Comparison of ENCODE assay signal across 25 cellular contexts in the genomic region with DNA sequence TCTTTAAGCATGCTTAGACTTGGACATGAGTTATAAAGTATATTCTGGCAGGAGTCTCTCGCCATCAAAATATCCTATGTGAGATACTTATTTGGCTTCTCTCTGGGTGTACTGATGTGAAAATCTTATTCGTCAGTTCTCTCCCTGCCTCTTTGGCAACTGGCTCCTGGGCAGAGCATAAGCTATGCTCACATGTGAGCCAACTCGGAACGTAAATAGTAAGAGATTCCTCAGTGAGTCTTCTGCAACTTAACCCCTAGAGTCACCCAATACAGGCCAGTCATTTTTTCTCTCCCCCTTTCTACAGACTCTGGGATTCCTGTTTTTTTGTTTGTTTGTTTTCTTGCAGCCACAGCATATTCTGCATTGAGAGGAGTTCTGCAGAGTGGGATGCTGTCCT.
DNase-seq lines count a peak whose midpoint lies in the region; ATAC-seq, FAIRE-seq and TF ChIP-seq lines count a peak whose summit lies in the region.
"Had no signal": no experiment of that assay in that cellular context is flagged by ENCODE, and none has a peak within 500 bp of the region (broad histone marks: within the 10 kb centered on the region; RNA-seq: fewer than 3 reads in every experiment).

No MANE protein-coding gene starts in this region.

- DNase-seq in H7 (peak; percentile 20), amniotic epithelial cell (ENCODE audit: low read depth) (peak; percentile 9), hepatocyte (ENCODE audit: low spot score) (peak; percentile 14), cerebellar cortex (ENCODE audit: low spot score) (no peak), SJCRH30 (no peak), kidney (no peak)
- DNase-seq: CD4-positive, CD25-positive, alpha-beta regulatory T cell; DMS153; DND-41; KBM-7; MV-4-11; NCI-H1105; NCI-H146; NCI-H1930; NCI-H2107; NCI-H446; NCI-H524 treated with DMSO at 0.1 percent for 48 hours; NCI-H774; PC-3 had no signal

- TF ChIP-seq CTCF in hepatocyte (IDR thresholded peaks at IDR 0.05; ENCODE audit: poor library complexity) (no peak), kidney (IDR thresholded peaks at IDR 0.05; ENCODE audit: borderline replicate concordance, extremely low read depth, insufficient read depth) (no peak)

- no peak for ATAC-seq in HG03025 (IDR thresholded peaks at IDR 0.05; ENCODE audit: low FRiP score, unreplicated experiment)
- ATAC-seq: PC-3, Right ventricle myocardium inferior had no signal

- no peak overlapping the region for H2AFZ ChIP-seq in hepatocyte

- H3K4me2 ChIP-seq in hepatocyte, result no peak overlapping the region
- H3K4me2 ChIP-seq: BLaER1 had no signal

- FAIRE-seq in kidney (lab: Jason Lieb, UNC), result no peak
- FAIRE-seq: GM12892, H54, HTR-8/SVneo had no signal

- H3K79me2 ChIP-seq in hepatocyte, result no peaks in the 10 kb centered on the region

- no peaks in the 10 kb centered on the region for H3K9me3 ChIP-seq in hepatocyte (ENCODE audit: low read depth)
- no peaks in the 10 kb centered on the region for H3K9me3 ChIP-seq in SJCRH30 (replicated peaks)
- H3K9me3 ChIP-seq in kidney (ENCODE audit: control insufficient read depth in 1 of 2, low read length in 2 of 2), result no peaks in the 10 kb centered on the region
- H3K9me3 ChIP-seq: BLaER1 had no signal

- no peaks in the 10 kb centered on the region for H3K36me3 ChIP-seq in H7 (replicated peaks; ENCODE audit: control insufficient read depth, insufficient read depth, low read length)
- H3K36me3 ChIP-seq in hepatocyte (replicated peaks; ENCODE audit: insufficient read depth, low read depth), result no peaks in the 10 kb centered on the region
- H3K36me3 ChIP-seq in SJCRH30, result no peaks in the 10 kb centered on the region
- H3K36me3 ChIP-seq in kidney (ENCODE audit: control insufficient read depth in 1 of 2, insufficient read depth in 2 of 2, low read length in 2 of 2), result no peaks in the 10 kb centered on the region
- H3K36me3 ChIP-seq: BLaER1 had no signal

- 39% methylated on average over 4 of the region's 4 CpGs for WGBS in hepatocyte (ENCODE audit: low lambda C conversion rate, missing lambda C conversion rate)

- H3K4me3 ChIP-seq in H7 (ENCODE audit: insufficient read depth, low read depth, low read length) (no peak overlapping the region), hepatocyte (no peak overlapping the region), SJCRH30 (no peak overlapping the region), kidney (ENCODE audit: low read length in 2 of 2) (no peak overlapping the region)
- H3K4me3 ChIP-seq: BLaER1 had no signal

- H3K27ac ChIP-seq in hepatocyte (no peak overlapping the region), SJCRH30 (no peak overlapping the region), kidney (ENCODE audit: low read depth in 2 of 2, low read length in 2 of 2) (no peak overlapping the region)
- H3K27ac ChIP-seq: BLaER1 had no signal

- H4K20me1 ChIP-seq in hepatocyte (ENCODE audit: insufficient read depth, poor library complexity, severe bottlenecking), result no peaks in the 10 kb centered on the region

- H3K4me1 ChIP-seq in hepatocyte (ENCODE audit: insufficient read depth) (no peaks in the 10 kb centered on the region), SJCRH30 (no peaks in the 10 kb centered on the region), kidney (ENCODE audit: control insufficient read depth in 1 of 2, insufficient read depth in 1 of 2, low read depth in 1 of 2, low read length in 2 of 2) (no peaks in the 10 kb centered on the region)
- H3K4me1 ChIP-seq: BLaER1 had no signal

- H3K9ac ChIP-seq in kidney (ENCODE audit: low read length in 2 of 2), result no peak overlapping the region
- H3K9ac ChIP-seq: BLaER1 had no signal

- intact Hi-C loops in kidney (cut with DNase I), result no loop called here

- no peaks in the 10 kb centered on the region for H3K9me2 ChIP-seq in hepatocyte (replicated peaks; ENCODE audit: insufficient read depth)

- H3K27me3 ChIP-seq in H7 (ENCODE audit: control insufficient read depth, insufficient read depth, low read length), result no peaks in the 10 kb centered on the region
- H3K27me3 ChIP-seq in hepatocyte, result no peaks in the 10 kb centered on the region
- no peaks in the 10 kb centered on the region for H3K27me3 ChIP-seq in SJCRH30

Comparison
In these comparisons a context has a peak if more than half of its experiments do, and no peak if none do; other contexts are left out.
1. DNase-seq: peak in H7 (single experiment), amniotic epithelial cell (single experiment) and hepatocyte (single experiment); none in cerebellar cortex (single experiment), SJCRH30 (0 of 2) and kidney (single experiment).